Comparison of ENCODE assay signal across 12 cellular contexts in genomic region chr9:35859310-35859994, GRCh38. TPM values are rescaled to one million over a fixed set of nuclear protein-coding genes. Genes with fewer than 3 reads are reported as not detected.
A peak's percentile ranks its signal among the peaks of the same experiment; 100 is the strongest.
DNase-seq lines count a peak whose midpoint lies in the region; ATAC-seq, FAIRE-seq and TF ChIP-seq lines count a peak whose summit lies in the region.
"Had no signal": no experiment of that assay in that cellular context is flagged by ENCODE, and none has a peak within 500 bp of the region (broad histone marks: within the 10 kb centered on the region; RNA-seq: fewer than 3 reads in every experiment).

No MANE protein-coding gene starts in this region.

- H3K79me2 ChIP-seq in HepG2 (ENCODE audit: insufficient read depth, low read length), result no peaks in the 10 kb centered on the region
- H3K79me2 ChIP-seq: hepatocyte had no signal

- CTCF ChIA-PET in activated CD8-positive, alpha-beta T cell treated with anti-CD3 and anti-CD28 coated beads, Interleukin-2, amount 10 ng/mL, durations not matched to agents 7 days and 5 days (lab: Charles Lee), result interaction anchor here (3.0 kb wide), 1 partner anchor 23 kb away, joined by 18 read pairs; no protein-coding TSS in a partner anchor
- CTCF ChIA-PET in HepG2 (lab: Yijun Ruan, JAX; ENCODE audit: low intra/inter-chr PET ratio, low total read pairs), result no interaction called here

- TF ChIP-seq CTCF in HepG2 (CRISPR knock-in tag; IDR thresholded peaks at IDR 0.05), result 0 out of 2 replicates have a peak, but pooled peaks have one; percentile 8

- H3K4me1 ChIP-seq in HepG2 (ENCODE audit: insufficient read depth, low read length), result no peaks in the 10 kb centered on the region
- H3K4me1 ChIP-seq: SJSA1 had no signal

- in situ Hi-C loops in HepG2 (cut with HindIII; ENCODE audit: extremely low pct_ligation_motif_present, low pct_unique_long_range_greater_than_20kb), result no loop called here

- no peak overlapping the region for H3K27ac ChIP-seq in HepG2 (ENCODE audit: extremely low read length, insufficient read depth, low read length)
- H3K27ac ChIP-seq: hepatocyte, SJSA1 had no signal

- TF ChIP-seq POLR2A in HepG2 (IDR thresholded peaks at IDR 0.05; ENCODE audit: insufficient read depth in 1 of 2, low read depth in 2 of 2, low read length in 2 of 2), result no peak

- TF ChIP-seq EP300 in HepG2 (IDR thresholded peaks at IDR 0.05; ENCODE audit: low read depth in 2 of 2, low read length in 2 of 2), result no peak
- TF ChIP-seq EP300 in HepG2 (CRISPR knock-in tag; IDR thresholded peaks at IDR 0.05; ENCODE audit: borderline replicate concordance), result no peak

- no peaks in the 10 kb centered on the region for H3K9me3 Mint-ChIP-seq in activated CD8-positive, alpha-beta T cell treated with anti-CD3 and anti-CD28 coated beads, Interleukin-2, amount 10 ng/mL, durations not matched to agents 7 days and 5 days (ENCODE audit: insufficient read depth)

- H3K27me3 ChIP-seq in HepG2 (ENCODE audit: control insufficient read depth in 1 of 2, insufficient read depth in 2 of 2, low read length in 2 of 2), result peaks cover 1 to 28% of the 10 kb centered on the region in 2 experiments; a peak in 2 of 5 replicates
- H3K27me3 ChIP-seq: SJSA1 had no signal

- FAIRE-seq in HepG2 (lab: Jason Lieb, UNC), result no peak

- no peak for TF ChIP-seq RAD21 in HepG2 (CRISPR knock-in tag; IDR thresholded peaks at IDR 0.05)

- H3K4me1 Mint-ChIP-seq in activated CD8-positive, alpha-beta T cell treated with anti-CD3 and anti-CD28 coated beads, Interleukin-2, amount 10 ng/mL, durations not matched to agents 7 days and 5 days (ENCODE audit: low read depth), result no peaks in the 10 kb centered on the region

- H3K9ac ChIP-seq in HepG2 (ENCODE audit: insufficient read depth, low read depth, low read length), result no peak overlapping the region

- H3K36me3 Mint-ChIP-seq in activated CD8-positive, alpha-beta T cell treated with anti-CD3 and anti-CD28 coated beads, Interleukin-2, amount 10 ng/mL, durations not matched to agents 7 days and 5 days (ENCODE audit: low read depth), result no peaks in the 10 kb centered on the region
- H3K36me3 Mint-ChIP-seq: activated naive CD8-positive, alpha-beta T cell had no signal

- POLR2A ChIA-PET in activated CD8-positive, alpha-beta T cell treated with anti-CD3 and anti-CD28 coated beads, Interleukin-2, amount 10 ng/mL, durations not matched to agents 7 days and 5 days (lab: Charles Lee), result no interaction called here
- POLR2A ChIA-PET in HepG2 (lab: Yijun Ruan, JAX), result no interaction called here

- BruUV-seq in HepG2 (replicated peaks; lab: Mats Ljungman, UMichigan), result no TSS peak

- H3K36me3 ChIP-seq in HepG2 (replicated peaks in 1 of 2; ENCODE audit: control insufficient read depth in 1 of 2, insufficient read depth in 2 of 2, low read length in 2 of 2), result no peaks in the 10 kb centered on the region
- H3K36me3 ChIP-seq: SJSA1 had no signal

- no peak overlapping the region for H2AFZ ChIP-seq in HepG2 (ENCODE audit: low read length)
- H2AFZ ChIP-seq: hepatocyte had no signal

- intact Hi-C loops in HepG2 (cut with micrococcal nuclease; ENCODE audit: unreplicated experiment), result no loop called here

- no peak overlapping the region for H3K4me3 Mint-ChIP-seq in activated CD8-positive, alpha-beta T cell treated with anti-CD3 and anti-CD28 coated beads, Interleukin-2, amount 10 ng/mL, durations not matched to agents 7 days and 5 days
- H3K4me3 Mint-ChIP-seq: activated naive CD8-positive, alpha-beta T cell had no signal

- 37% methylated on average over 12 of the region's 16 CpGs for WGBS in HepG2 (ENCODE audit: low lambda C conversion rate)

- no peak overlapping the region for H3K4me3 ChIP-seq in HepG2 (replicated peaks in 1 of 3; ENCODE audit: insufficient read depth in 1 of 3, low read depth in 2 of 3, low read length in 3 of 3)
- H3K4me3 ChIP-seq: hepatocyte, SJSA1 had no signal

- peaks cover 21% of the 10 kb centered on the region for H3K27me3 Mint-ChIP-seq in activated CD8-positive, alpha-beta T cell treated with anti-CD3 and anti-CD28 coated beads, Interleukin-2, amount 10 ng/mL, durations not matched to agents 7 days and 5 days (ENCODE audit: low read depth)

- no peaks in the 10 kb centered on the region for H3K9me3 ChIP-seq in HepG2 (ENCODE audit: low read length)
- H3K9me3 ChIP-seq: SJSA1 had no signal

- no peak overlapping the region for H3K27ac Mint-ChIP-seq in activated CD8-positive, alpha-beta T cell treated with anti-CD3 and anti-CD28 coated beads, Interleukin-2, amount 10 ng/mL, durations not matched to agents 7 days and 5 days
- H3K27ac Mint-ChIP-seq: activated naive CD8-positive, alpha-beta T cell had no signal

- ATAC-seq in activated CD8-positive, alpha-beta T cell treated with anti-CD3 and anti-CD28 coated beads, Interleukin-2, amount 10 ng/mL, durations not matched to agents 7 days and 5 days, result no peak
- no peak for ATAC-seq in HepG2

- no peak overlapping the region for H3K4me2 ChIP-seq in HepG2 (ENCODE audit: low read depth, low read length)
- H3K4me2 ChIP-seq: hepatocyte had no signal

- H4K20me1 ChIP-seq in HepG2 (ENCODE audit: insufficient read depth, low read length), result no peaks in the 10 kb centered on the region

- peak; percentile 37 for DNase-seq in AG08396 (ENCODE audit: low spot score)
- DNase-seq in H4 (ENCODE audit: low spot score), result peak; percentile 70
- DNase-seq in activated CD8-positive, alpha-beta T cell treated with anti-CD3 and anti-CD28 coated beads, Interleukin-2, amount 10 ng/mL, durations not matched to agents 7 days and 5 days, result peak; percentile 20
- no peak for DNase-seq in HepG2 (ENCODE audit: low spot score)
- no peak for DNase-seq in NCI-H1436 (lab: John Stamatoyannopoulos, UW)
- no peak for DNase-seq in stimulated activated naive CD4-positive, alpha-beta T cell treated with Interleukin-2 at 50 U/mL for 16 hours (lab: John Stamatoyannopoulos, UW)
- DNase-seq in NCI-H1417 treated with DMSO at 0.1 percent for 48 hours (lab: John Stamatoyannopoulos, UW), result no peak
- no peak for DNase-seq in stimulated activated CD4-positive, alpha-beta T cell treated with anti-CD3 and anti-CD28 coated beads, Interleukin-12 subunit alpha, Interleukin-12 subunit beta, amount 100 ng/mL, for 4 hours
- DNase-seq: DMS79 treated with DMSO at 0.1 percent for 48 hours had no signal

RNA-seq across cellular contexts. Expression of gene OR13J1, which starts 10.7 kb away (rescaled TPM):
- not detected in 2 replicates for total RNA-seq in H4 (2014; rRNA removed; shearing (Covaris generic))
- not detected for total RNA-seq in activated CD8-positive, alpha-beta T cell treated with anti-CD3 and anti-CD28 coated beads, Interleukin-2, amount 10 ng/mL, durations not matched to agents 7 days and 5 days
- not detected in 2 replicates for total RNA-seq in HepG2 (2016; rRNA removed; fragmentation: Illumina TruSeq; extraction: Trizol)
- not detected in 2 replicates for total RNA-seq in HepG2 (2016; cell fraction: cytosol; rRNA removed; fragmentation: Illumina TruSeq; extraction: Trizol; ENCODE audit: low read depth)
- total RNA-seq in HepG2 (2016; cell fraction: insoluble cytoplasmic fraction; rRNA removed; fragmentation: Illumina TruSeq; extraction: Trizol), result not detected in 2 replicates
- not detected in 2 replicates for total RNA-seq in HepG2 (2016; cell fraction: membrane; rRNA removed; fragmentation: Illumina TruSeq; extraction: Trizol)
- not detected in 2 replicates for total RNA-seq in HepG2 (2016; cell fraction: nucleus; rRNA removed; fragmentation: Illumina TruSeq; extraction: Trizol)
- polyA plus RNA-seq in HepG2 (2011; rRNA removed), result not detected in 2 replicates
- polyA plus RNA-seq in HepG2 (2011; cell fraction: cytosol; rRNA removed), result not detected in 2 replicates
- polyA plus RNA-seq in HepG2 (2011; cell fraction: nucleus; rRNA removed), result not detected in 2 replicates
- polyA plus RNA-seq in HepG2 (2012), result not detected in 2 replicates
- not detected in 2 replicates for polyA plus RNA-seq in HepG2 (2016; cell fraction: cytosol; fragmentation: Illumina TruSeq; extraction: Trizol; ENCODE audit: low read depth)
- polyA plus RNA-seq in HepG2 (2016; cell fraction: insoluble cytoplasmic fraction; fragmentation: Illumina TruSeq; extraction: Trizol; ENCODE audit: low read depth), result not detected in 2 replicates
- polyA plus RNA-seq in HepG2 (2016; cell fraction: membrane; fragmentation: Illumina TruSeq; extraction: Trizol; ENCODE audit: low read depth), result not detected in 2 replicates
- polyA plus RNA-seq in HepG2 (2016; cell fraction: nucleus; fragmentation: Illumina TruSeq; extraction: Trizol; ENCODE audit: insufficient read depth, low read depth), result not detected in 2 replicates
- not detected in 2 replicates for polyA minus RNA-seq in HepG2 (2011; rRNA and poly(A)+ RNA removed; ENCODE audit: low replicate concordance)
- polyA minus RNA-seq in HepG2 (2011; cell fraction: cytosol; rRNA and poly(A)+ RNA removed), result not detected in 2 replicates
- polyA minus RNA-seq in HepG2 (2011; cell fraction: nucleus; rRNA and poly(A)+ RNA removed), result not detected in 2 replicates
- total RNA-seq: hepatocyte, SJSA1 had no signal
- polyA plus RNA-seq: hepatocyte had no signal

RNA-seq across cellular contexts. Expression of gene TMEM8B, which starts 30.4 kb away (rescaled TPM):
- total RNA-seq in H4 (2014; rRNA removed; shearing (Covaris generic)), result 2.1 and 4.2 TPM in 2 replicates
- 1 to 10 TPM; 1.6 to 2.3 TPM for total RNA-seq in activated CD8-positive, alpha-beta T cell treated with anti-CD3 and anti-CD28 coated beads, Interleukin-2, amount 10 ng/mL, durations not matched to agents 7 days and 5 days
- 1.5 and 2.1 TPM in 2 replicates for total RNA-seq in HepG2 (2016; rRNA removed; fragmentation: Illumina TruSeq; extraction: Trizol)
- 1.6 TPM in 2 replicates for total RNA-seq in HepG2 (2016; cell fraction: cytosol; rRNA removed; fragmentation: Illumina TruSeq; extraction: Trizol; ENCODE audit: low read depth)
- total RNA-seq in HepG2 (2016; cell fraction: insoluble cytoplasmic fraction; rRNA removed; fragmentation: Illumina TruSeq; extraction: Trizol), result 0.91 and 1.5 TPM in 2 replicates
- 2.0 and 2.1 TPM in 2 replicates for total RNA-seq in HepG2 (2016; cell fraction: membrane; rRNA removed; fragmentation: Illumina TruSeq; extraction: Trizol)
- total RNA-seq in HepG2 (2016; cell fraction: nucleus; rRNA removed; fragmentation: Illumina TruSeq; extraction: Trizol), result 2.3 and 3.3 TPM in 2 replicates
- polyA plus RNA-seq in HepG2 (2011; rRNA removed), result 2.7 and 3.9 TPM in 2 replicates
- polyA plus RNA-seq in HepG2 (2011; cell fraction: cytosol; rRNA removed), result 2.2 and 3.1 TPM in 2 replicates
- 9.3 and 11.8 TPM in 2 replicates for polyA plus RNA-seq in HepG2 (2011; cell fraction: nucleus; rRNA removed)
- polyA plus RNA-seq in HepG2 (2012), result 5.9 and 6.5 TPM in 2 replicates
- polyA plus RNA-seq in HepG2 (2016; cell fraction: cytosol; fragmentation: Illumina TruSeq; extraction: Trizol; ENCODE audit: low read depth), result 2.5 and 2.9 TPM in 2 replicates
- 2.5 and 3.9 TPM in 2 replicates for polyA plus RNA-seq in HepG2 (2016; cell fraction: insoluble cytoplasmic fraction; fragmentation: Illumina TruSeq; extraction: Trizol; ENCODE audit: low read depth)
- 4.6 and 5.4 TPM in 2 replicates for polyA plus RNA-seq in HepG2 (2016; cell fraction: membrane; fragmentation: Illumina TruSeq; extraction: Trizol; ENCODE audit: low read depth)
- polyA plus RNA-seq in HepG2 (2016; cell fraction: nucleus; fragmentation: Illumina TruSeq; extraction: Trizol; ENCODE audit: insufficient read depth, low read depth), result 4.5 and 5.5 TPM in 2 replicates
- polyA minus RNA-seq in HepG2 (2011; rRNA and poly(A)+ RNA removed; ENCODE audit: low replicate concordance), result 2.5 and 7.0 TPM in 2 replicates
- 1.8 and 2.8 TPM in 2 replicates for polyA minus RNA-seq in HepG2 (2011; cell fraction: cytosol; rRNA and poly(A)+ RNA removed)
- polyA minus RNA-seq in HepG2 (2011; cell fraction: nucleus; rRNA and poly(A)+ RNA removed), result 5.0 and 5.8 TPM in 2 replicates

RNA-seq across cellular contexts. Expression of gene FAM221B, which starts 30.9 kb away (rescaled TPM):
- not detected in 2 replicates for total RNA-seq in H4 (2014; rRNA removed; shearing (Covaris generic))
- total RNA-seq in activated CD8-positive, alpha-beta T cell treated with anti-CD3 and anti-CD28 coated beads, Interleukin-2, amount 10 ng/mL, durations not matched to agents 7 days and 5 days, result not detected
- total RNA-seq in HepG2 (2016; rRNA removed; fragmentation: Illumina TruSeq; extraction: Trizol), result not detected in 2 replicates
- total RNA-seq in HepG2 (2016; cell fraction: cytosol; rRNA removed; fragmentation: Illumina TruSeq; extraction: Trizol; ENCODE audit: low read depth), result not detected in 2 replicates
- not detected in 2 replicates for total RNA-seq in HepG2 (2016; cell fraction: insoluble cytoplasmic fraction; rRNA removed; fragmentation: Illumina TruSeq; extraction: Trizol)
- total RNA-seq in HepG2 (2016; cell fraction: membrane; rRNA removed; fragmentation: Illumina TruSeq; extraction: Trizol), result not detected in 2 replicates
- not detected in 2 replicates for total RNA-seq in HepG2 (2016; cell fraction: nucleus; rRNA removed; fragmentation: Illumina TruSeq; extraction: Trizol)
- not detected in 2 replicates for polyA plus RNA-seq in HepG2 (2011; rRNA removed)
- not detected in 2 replicates for polyA plus RNA-seq in HepG2 (2011; cell fraction: cytosol; rRNA removed)
- not detected in 2 replicates for polyA plus RNA-seq in HepG2 (2011; cell fraction: nucleus; rRNA removed)
- polyA plus RNA-seq in HepG2 (2012), result 0.11 and 0.15 TPM in 2 replicates
- polyA plus RNA-seq in HepG2 (2016; cell fraction: cytosol; fragmentation: Illumina TruSeq; extraction: Trizol; ENCODE audit: low read depth), result not detected in 2 replicates
- polyA plus RNA-seq in HepG2 (2016; cell fraction: insoluble cytoplasmic fraction; fragmentation: Illumina TruSeq; extraction: Trizol; ENCODE audit: low read depth), result not detected in 2 replicates
- polyA plus RNA-seq in HepG2 (2016; cell fraction: membrane; fragmentation: Illumina TruSeq; extraction: Trizol; ENCODE audit: low read depth), result not detected in 2 replicates
- not detected in 2 replicates for polyA plus RNA-seq in HepG2 (2016; cell fraction: nucleus; fragmentation: Illumina TruSeq; extraction: Trizol; ENCODE audit: insufficient read depth, low read depth)
- polyA minus RNA-seq in HepG2 (2011; rRNA and poly(A)+ RNA removed; ENCODE audit: low replicate concordance), result not detected in 2 replicates
- not detected in 2 replicates for polyA minus RNA-seq in HepG2 (2011; cell fraction: cytosol; rRNA and poly(A)+ RNA removed)
- polyA minus RNA-seq in HepG2 (2011; cell fraction: nucleus; rRNA and poly(A)+ RNA removed), result not detected in 2 replicates
- total RNA-seq: hepatocyte, SJSA1 had no signal
- polyA plus RNA-seq: hepatocyte had no signal

RNA-seq across cellular contexts. Expression of gene HINT2, which starts 44.6 kb away (rescaled TPM):
- 88.2 and 95.4 TPM in 2 replicates for total RNA-seq in H4 (2014; rRNA removed; shearing (Covaris generic))
- total RNA-seq in activated CD8-positive, alpha-beta T cell treated with anti-CD3 and anti-CD28 coated beads, Interleukin-2, amount 10 ng/mL, durations not matched to agents 7 days and 5 days, result 10 to 100 TPM; 74.7 to 76.8 TPM
- 51.4 and 56.2 TPM in 2 replicates for total RNA-seq in HepG2 (2016; rRNA removed; fragmentation: Illumina TruSeq; extraction: Trizol)
- total RNA-seq in HepG2 (2016; cell fraction: cytosol; rRNA removed; fragmentation: Illumina TruSeq; extraction: Trizol; ENCODE audit: low read depth), result 34.3 and 49.7 TPM in 2 replicates
- total RNA-seq in HepG2 (2016; cell fraction: insoluble cytoplasmic fraction; rRNA removed; fragmentation: Illumina TruSeq; extraction: Trizol), result 51.7 and 55.6 TPM in 2 replicates
- 40.2 and 44.8 TPM in 2 replicates for total RNA-seq in HepG2 (2016; cell fraction: membrane; rRNA removed; fragmentation: Illumina TruSeq; extraction: Trizol)
- total RNA-seq in HepG2 (2016; cell fraction: nucleus; rRNA removed; fragmentation: Illumina TruSeq; extraction: Trizol), result 24.8 and 29.5 TPM in 2 replicates
- polyA plus RNA-seq in HepG2 (2011; rRNA removed), result 37.9 and 41.5 TPM in 2 replicates
- polyA plus RNA-seq in HepG2 (2011; cell fraction: cytosol; rRNA removed), result 37.0 and 40.4 TPM in 2 replicates
- polyA plus RNA-seq in HepG2 (2011; cell fraction: nucleus; rRNA removed), result 33.1 and 38.4 TPM in 2 replicates
- 39.7 and 44.2 TPM in 2 replicates for polyA plus RNA-seq in HepG2 (2012)
- polyA plus RNA-seq in HepG2 (2016; cell fraction: cytosol; fragmentation: Illumina TruSeq; extraction: Trizol; ENCODE audit: low read depth), result 37.5 and 48.1 TPM in 2 replicates
- 53.1 and 56.8 TPM in 2 replicates for polyA plus RNA-seq in HepG2 (2016; cell fraction: insoluble cytoplasmic fraction; fragmentation: Illumina TruSeq; extraction: Trizol; ENCODE audit: low read depth)
- 35.4 and 38.9 TPM in 2 replicates for polyA plus RNA-seq in HepG2 (2016; cell fraction: membrane; fragmentation: Illumina TruSeq; extraction: Trizol; ENCODE audit: low read depth)
- 39.8 and 44.2 TPM in 2 replicates for polyA plus RNA-seq in HepG2 (2016; cell fraction: nucleus; fragmentation: Illumina TruSeq; extraction: Trizol; ENCODE audit: insufficient read depth, low read depth)
- 10.5 and 17.0 TPM in 2 replicates for polyA minus RNA-seq in HepG2 (2011; rRNA and poly(A)+ RNA removed; ENCODE audit: low replicate concordance)
- 6.2 TPM in 2 replicates for polyA minus RNA-seq in HepG2 (2011; cell fraction: cytosol; rRNA and poly(A)+ RNA removed)
- 9.4 and 13.8 TPM in 2 replicates for polyA minus RNA-seq in HepG2 (2011; cell fraction: nucleus; rRNA and poly(A)+ RNA removed)

RNA-seq across cellular contexts. Expression of gene HRCT1, which starts 46.5 kb away (rescaled TPM):
- 0.41 TPM in 1 of 2 replicates, not detected in the other for total RNA-seq in H4 (2014; rRNA removed; shearing (Covaris generic))
- total RNA-seq in activated CD8-positive, alpha-beta T cell treated with anti-CD3 and anti-CD28 coated beads, Interleukin-2, amount 10 ng/mL, durations not matched to agents 7 days and 5 days, result not detected
- not detected in 2 replicates for total RNA-seq in HepG2 (2016; rRNA removed; fragmentation: Illumina TruSeq; extraction: Trizol)
- total RNA-seq in HepG2 (2016; cell fraction: cytosol; rRNA removed; fragmentation: Illumina TruSeq; extraction: Trizol; ENCODE audit: low read depth), result not detected in 2 replicates
- total RNA-seq in HepG2 (2016; cell fraction: insoluble cytoplasmic fraction; rRNA removed; fragmentation: Illumina TruSeq; extraction: Trizol), result not detected in 2 replicates
- total RNA-seq in HepG2 (2016; cell fraction: membrane; rRNA removed; fragmentation: Illumina TruSeq; extraction: Trizol), result 0.21 TPM in 1 of 2 replicates, not detected in the other
- 0.41 and 0.43 TPM in 2 replicates for total RNA-seq in HepG2 (2016; cell fraction: nucleus; rRNA removed; fragmentation: Illumina TruSeq; extraction: Trizol)
- 0.13 and 0.44 TPM in 2 replicates for polyA plus RNA-seq in HepG2 (2011; rRNA removed)
- polyA plus RNA-seq in HepG2 (2011; cell fraction: cytosol; rRNA removed), result 0.23 TPM in 1 of 2 replicates, not detected in the other
- 0.21 TPM in 1 of 2 replicates, not detected in the other for polyA plus RNA-seq in HepG2 (2011; cell fraction: nucleus; rRNA removed)
- polyA plus RNA-seq in HepG2 (2012), result 0.35 TPM in 1 of 2 replicates, not detected in the other
- polyA plus RNA-seq in HepG2 (2016; cell fraction: cytosol; fragmentation: Illumina TruSeq; extraction: Trizol; ENCODE audit: low read depth), result 0.26 and 0.28 TPM in 2 replicates
- polyA plus RNA-seq in HepG2 (2016; cell fraction: insoluble cytoplasmic fraction; fragmentation: Illumina TruSeq; extraction: Trizol; ENCODE audit: low read depth), result 0.35 and 0.46 TPM in 2 replicates
- polyA plus RNA-seq in HepG2 (2016; cell fraction: membrane; fragmentation: Illumina TruSeq; extraction: Trizol; ENCODE audit: low read depth), result 0.41 and 0.42 TPM in 2 replicates
- polyA plus RNA-seq in HepG2 (2016; cell fraction: nucleus; fragmentation: Illumina TruSeq; extraction: Trizol; ENCODE audit: insufficient read depth, low read depth), result 0.53 TPM in 1 of 2 replicates, not detected in the other
- 0.44 TPM in 1 of 2 replicates, not detected in the other for polyA minus RNA-seq in HepG2 (2011; rRNA and poly(A)+ RNA removed; ENCODE audit: low replicate concordance)
- not detected in 2 replicates for polyA minus RNA-seq in HepG2 (2011; cell fraction: cytosol; rRNA and poly(A)+ RNA removed)
- not detected in 2 replicates for polyA minus RNA-seq in HepG2 (2011; cell fraction: nucleus; rRNA and poly(A)+ RNA removed)

Comparison
In these comparisons a context has a peak if more than half of its experiments do, and no peak if none do; other contexts are left out.
1. DNase-seq: peak in AG08396 (single experiment), H4 (single experiment) and activated CD8-positive, alpha-beta T cell treated with anti-CD3 and anti-CD28 coated beads, Interleukin-2, amount 10 ng/mL, durations not matched to agents 7 days and 5 days (single experiment); none in HepG2 (single experiment), NCI-H1436 (single experiment), stimulated activated naive CD4-positive, alpha-beta T cell treated with Interleukin-2 at 50 U/mL for 16 hours (single experiment), NCI-H1417 treated with DMSO at 0.1 percent for 48 hours (single experiment) and stimulated activated CD4-positive, alpha-beta T cell treated with anti-CD3 and anti-CD28 coated beads, Interleukin-12 subunit alpha, Interleukin-12 subunit beta, amount 100 ng/mL, for 4 hours (single experiment).